ENCODE assay signal across 20 cellular contexts in the genomic region with DNA sequence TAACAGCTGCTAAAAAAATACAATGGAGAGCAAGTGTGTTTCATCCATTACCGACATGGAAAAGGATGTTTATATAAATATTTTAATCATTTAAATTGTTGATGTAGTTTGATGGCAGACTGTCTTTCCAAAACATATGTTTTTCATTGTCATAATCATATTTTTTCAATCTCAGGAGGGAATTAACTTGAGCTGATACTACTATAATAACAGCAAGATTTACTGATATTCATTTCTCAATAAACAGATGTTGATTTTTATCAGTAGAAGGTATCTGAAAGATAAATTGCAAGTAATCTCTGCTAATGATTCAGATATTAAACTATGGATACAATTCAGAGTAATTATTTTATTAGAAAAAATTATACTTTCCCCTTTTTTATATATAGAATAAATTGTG.
"Had no signal": no experiment of that assay in that cellular context is flagged by ENCODE, and none has a peak within 500 bp of the region (broad histone marks: within the 10 kb centered on the region; RNA-seq: fewer than 3 reads in every experiment).

No MANE protein-coding gene starts in this region.

- H3K4me3 ChIP-seq: colonic mucosa, esophagus muscularis mucosa, gastrocnemius medialis, heart right ventricle, left lung, lower lobe of right lung, mucosa of descending colon had no signal

- ATAC-seq: foreskin keratinocyte, gastrocnemius medialis, heart right ventricle, left cardiac atrium, left lung, left ventricle myocardium superior, lower lobe of right lung, mucosa of descending colon had no signal

- DNase-seq: colonic mucosa; cortex of kidney; effector CD8-positive, alpha-beta T cell; foreskin keratinocyte; gastrocnemius medialis; glutamatergic neuron; head of caudate nucleus; heart right ventricle; hippocampal formation; left cardiac atrium; left lung; left ventricle myocardium superior; lower lobe of right lung; mesenchymal stem cell; mucosa of descending colon; naive B cell had no signal

- H3K27ac ChIP-seq: colonic mucosa, esophagus muscularis mucosa, foreskin keratinocyte, gastrocnemius medialis, heart right ventricle, left lung, lower lobe of right lung had no signal

- H3K9me3 ChIP-seq: colonic mucosa, gastrocnemius medialis, lower lobe of right lung, mucosa of descending colon had no signal

- H3K27me3 ChIP-seq: colonic mucosa, esophagus muscularis mucosa, foreskin keratinocyte, gastrocnemius medialis, heart right ventricle, left lung had no signal

- H3K36me3 ChIP-seq: colonic mucosa, esophagus muscularis mucosa, gastrocnemius medialis, heart right ventricle, left lung, lower lobe of right lung had no signal

- FAIRE-seq: endothelial cell of umbilical vein, islet of Langerhans, keratinocyte had no signal

- H3K4me1 ChIP-seq: colonic mucosa, esophagus muscularis mucosa, gastrocnemius medialis, heart right ventricle, left lung, lower lobe of right lung had no signal
